In the genomic region with DNA sequence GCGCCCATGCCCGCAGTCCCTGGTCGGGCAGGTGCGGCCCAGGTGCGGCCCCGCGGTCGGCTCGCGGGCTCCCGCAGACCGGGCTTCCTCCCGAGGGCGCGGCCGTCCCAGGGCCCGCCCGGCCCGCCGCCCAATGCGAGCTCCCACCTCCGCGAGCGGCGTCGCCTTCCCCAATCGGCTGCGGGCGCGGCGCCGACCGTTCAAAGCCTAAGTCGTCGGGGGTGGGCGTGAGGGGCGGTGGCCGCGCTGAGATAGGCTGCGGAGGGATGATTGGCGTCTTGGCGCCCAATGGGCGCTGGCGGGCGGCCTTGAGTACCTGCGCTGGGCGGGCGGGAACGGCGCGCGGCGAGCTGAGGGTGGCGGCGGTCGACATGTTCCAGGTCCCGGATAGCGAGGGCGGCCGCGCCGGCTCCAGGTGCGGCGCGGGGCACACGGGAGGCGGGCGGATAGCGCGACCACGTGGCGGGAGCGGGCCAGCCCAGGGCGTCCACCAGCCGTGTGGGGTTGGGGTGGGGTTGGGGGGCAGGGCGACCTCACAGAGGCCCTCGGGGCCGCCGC, we compare ENCODE assay signal across 1 cellular context.
TF ChIP-seq lines count a peak whose summit lies in the region.

A gene with protein sequence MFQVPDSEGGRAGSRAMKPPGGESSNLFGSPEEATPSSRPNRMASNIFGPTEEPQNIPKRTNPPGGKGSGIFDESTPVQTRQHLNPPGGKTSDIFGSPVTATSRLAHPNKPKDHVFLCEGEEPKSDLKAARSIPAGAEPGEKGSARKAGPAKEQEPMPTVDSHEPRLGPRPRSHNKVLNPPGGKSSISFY (plus strand): TSS at position 338 of the 558 bp plus-strand sequence. CDS start 34 bp downstream, at position 372.

TF ChIP-seq in SK-N-SH, 30 proteins besides CTCF, POLR2A, EP300 and RAD21 (continued from another document):
- no peak for TF ChIP-seq MEF2A (IDR thresholded peaks at IDR 0.05; ENCODE audit: borderline replicate concordance, low read depth)
- TF ChIP-seq RFX5 (IDR thresholded peaks at IDR 0.05; ENCODE audit: low read length), result peak; percentile 49; the same call in 1 of the 2 replicates
- TF ChIP-seq, protein P1, sequence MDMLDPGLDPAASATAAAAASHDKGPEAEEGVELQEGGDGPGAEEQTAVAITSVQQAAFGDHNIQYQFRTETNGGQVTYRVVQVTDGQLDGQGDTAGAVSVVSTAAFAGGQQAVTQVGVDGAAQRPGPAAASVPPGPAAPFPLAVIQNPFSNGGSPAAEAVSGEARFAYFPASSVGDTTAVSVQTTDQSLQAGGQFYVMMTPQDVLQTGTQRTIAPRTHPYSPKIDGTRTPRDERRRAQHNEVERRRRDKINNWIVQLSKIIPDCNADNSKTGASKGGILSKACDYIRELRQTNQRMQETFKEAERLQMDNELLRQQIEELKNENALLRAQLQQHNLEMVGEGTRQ (IDR thresholded peaks at IDR 0.05; ENCODE audit: borderline replicate concordance, low read depth, low read length), result no peak
- peak; percentile 75; the same call in 1 of the 2 replicates for TF ChIP-seq MXI1 (IDR thresholded peaks at IDR 0.05; ENCODE audit: low read depth, low read length)
- no peak for TF ChIP-seq FOXM1 (IDR thresholded peaks at IDR 0.05; ENCODE audit: low read depth)
- peak; percentile 69 for TF ChIP-seq POLR2AphosphoS5 (IDR thresholded peaks at IDR 0.05; ENCODE audit: low read depth, low read length)
